In the genomic region with DNA sequence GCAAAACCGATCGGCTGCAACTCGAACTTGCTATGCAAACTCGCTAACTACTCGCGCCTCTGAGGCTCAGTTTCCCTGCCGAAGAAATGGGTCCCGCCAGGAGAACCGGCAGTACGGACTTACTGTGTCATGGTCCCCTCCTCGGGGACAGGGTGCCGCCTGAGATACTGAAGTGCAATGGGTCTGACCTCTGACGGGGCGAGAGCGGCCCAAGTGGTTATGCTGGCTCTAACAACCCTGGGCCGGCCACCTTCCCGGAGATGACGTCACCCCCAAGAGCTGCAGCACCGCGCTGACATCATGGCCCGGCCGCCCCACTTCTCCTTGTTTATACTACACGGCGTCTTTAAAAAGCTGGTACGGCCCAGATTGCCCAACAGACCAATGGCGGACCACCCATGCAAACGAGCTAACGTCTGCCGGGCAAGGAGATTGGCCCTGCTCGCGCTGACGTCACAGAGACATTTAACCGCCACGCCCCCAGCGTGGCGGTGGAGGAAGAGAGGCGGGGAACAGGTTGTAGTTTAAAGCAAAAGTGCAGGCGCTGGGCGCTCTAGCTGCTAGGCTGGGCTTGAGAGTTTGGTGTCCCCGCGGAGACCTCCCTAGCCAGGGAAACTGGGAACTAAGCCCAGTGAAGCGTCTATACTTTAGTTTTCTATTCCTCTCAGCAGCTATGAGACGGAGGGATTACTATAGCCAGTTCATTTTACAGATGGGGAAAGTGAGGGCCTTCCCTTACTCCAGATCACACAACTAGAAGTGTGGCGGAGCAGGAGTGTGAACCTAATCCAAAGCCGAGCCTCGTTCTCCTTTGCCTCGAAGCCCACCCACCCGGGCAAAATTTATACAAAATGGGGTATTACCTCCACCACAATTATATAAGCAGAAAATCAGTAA, we compare ENCODE assay signal across 8 cellular contexts. TPM values are rescaled to one million over a fixed set of nuclear protein-coding genes. Genes with fewer than 3 reads are reported as not detected.
A peak's percentile ranks its signal among the peaks of the same experiment; 100 is the strongest.
DNase-seq lines count a peak whose midpoint lies in the region; ATAC-seq, FAIRE-seq and TF ChIP-seq lines count a peak whose summit lies in the region.

No MANE protein-coding gene starts in this region.

- H2AFZ ChIP-seq in parathyroid adenoma = peak overlapping the region; percentile 92

- H3K4me1 ChIP-seq in adrenal gland (replicated peaks in 1 of 2) (peaks cover 30 to 55% of the 10 kb centered on the region in 2 donors), parathyroid adenoma (peaks cover 38% of the 10 kb centered on the region), transverse colon (peaks cover 32 to 57% (median 51%) of the 10 kb centered on the region in 4 donors)

- peak; percentile 98 for FAIRE-seq in GM12891 (lab: Jason Lieb, UNC)

- 1 to 2% (median 2%) methylated on average over 32 to 48 of the region's 48 CpGs for WGBS in adrenal gland, 4 donors
- 0 to 2% methylated on average over 1 to 48 of the region's 48 CpGs for WGBS in transverse colon (ENCODE audit: low coverage in 1 of 2), 2 donors

- no peak for TF ChIP-seq POLR2A in GM12891 (IDR thresholded peaks at IDR 0.05; ENCODE audit: low read depth, low read length)
- TF ChIP-seq POLR2A in adrenal gland (IDR thresholded peaks at IDR 0.05) = peak in 1 of 2 donors; percentile 83
- TF ChIP-seq POLR2A in transverse colon (IDR thresholded peaks at IDR 0.05) = peak; percentile 79

- H3K4me3 ChIP-seq in adrenal gland (peak overlapping the region; percentile 2 to 88 (median 66)), parathyroid adenoma (ENCODE audit: low read depth, low read length) (peak overlapping the region; percentile 100), transverse colon (peak overlapping the region; percentile 45 to 93 (median 90))

- peak; percentile 79 for DNase-seq in GM12891 (ENCODE audit: insufficient read length, low spot score)
- peak; percentile 87 for DNase-seq in NCI-H1436 treated with DMSO at 0.1 percent for 48 hours (lab: John Stamatoyannopoulos, UW)
- DNase-seq in T follicular helper cell (ENCODE audit: low read depth) = peak; percentile 97
- DNase-seq in adrenal gland = peak; percentile 97 to 100 (median 100)
- peak; percentile 99 for DNase-seq in cardiac septum (ENCODE audit: low spot score)
- peak; percentile 99 for DNase-seq in transverse colon

- H3K4me2 ChIP-seq in parathyroid adenoma (ENCODE audit: low read length) = peak overlapping the region; percentile 99

- peaks cover 14% of the 10 kb centered on the region for H3K79me2 ChIP-seq in parathyroid adenoma

- no peak for TF ChIP-seq EP300 in transverse colon (IDR thresholded peaks at IDR 0.05; ENCODE audit: low read depth)

- ATAC-seq in HG02852 (IDR thresholded peaks at IDR 0.05; ENCODE audit: unreplicated experiment) = peak; percentile 78

- no peaks in the 10 kb centered on the region for H3K9me3 ChIP-seq in adrenal gland (replicated peaks in 1 of 3)
- H3K9me3 ChIP-seq in parathyroid adenoma (ENCODE audit: control insufficient read depth, low read length) = no peaks in the 10 kb centered on the region
- no peaks in the 10 kb centered on the region for H3K9me3 ChIP-seq in transverse colon

- H3K27me3 ChIP-seq in adrenal gland (no peaks in the 10 kb centered on the region), parathyroid adenoma (ENCODE audit: control insufficient read depth, insufficient read depth, low read length) (no peaks in the 10 kb centered on the region), transverse colon (no peaks in the 10 kb centered on the region)

- in situ Hi-C loops in transverse colon (cut with MboI; ENCODE audit: low pct_ligation_motif_present in 1 of 4, low pct_unique_long_range_greater_than_20kb in 1 of 4, low sequenced_read_pairs in 3 of 4) = loop anchor here in 1 of 4 donors (5.0 kb wide), 1 partner anchor 91 kb away; a partner anchor contains a TSS

- peak in 2 of 6 experiments; percentile 14 for TF ChIP-seq CTCF in adrenal gland (IDR thresholded peaks at IDR 0.05)
- TF ChIP-seq CTCF in parathyroid adenoma (IDR thresholded peaks at IDR 0.05) = no peak
- TF ChIP-seq CTCF in transverse colon (IDR thresholded peaks at IDR 0.05) = peak in 1 of 5 experiments; percentile 13

- H3K9ac ChIP-seq in parathyroid adenoma = peak overlapping the region; percentile 85

- intact Hi-C loops in adrenal gland (cut with DNase I) = loop anchor here in 1 of 2 donors (5.0 kb wide), 1 partner anchor 121 kb away; a partner anchor contains a TSS
- intact Hi-C loops in cardiac septum (cut with DNase I) = loop anchor here (2.0 to 5.0 kb wide), 2 partner anchors 121 to 469 kb away; a partner anchor contains a TSS
- intact Hi-C loops in transverse colon (cut with DNase I; ENCODE audit: low total_unique reads) = no loop called here

- H3K36me3 ChIP-seq in adrenal gland (replicated peaks in 1 of 2) (no peaks in the 10 kb centered on the region), parathyroid adenoma (ENCODE audit: control insufficient read depth, insufficient read depth, low read length) (no peaks in the 10 kb centered on the region), transverse colon (no peaks in the 10 kb centered on the region)

- H3K27ac ChIP-seq in adrenal gland (peak overlapping the region; percentile 85 to 98 (median 92)), parathyroid adenoma (peak overlapping the region; percentile 98), transverse colon (peak overlapping the region; percentile 89 to 99 (median 98))

TF ChIP-seq in GM12891, 5 proteins besides CTCF, POLR2A, EP300 and RAD21:
- TF ChIP-seq SPI1 (IDR thresholded peaks at IDR 0.05; ENCODE audit: low read depth, low read length) = 0 out of 2 replicates have a peak, but pooled peaks have one; percentile 24
- TF ChIP-seq POU2F2 (IDR thresholded peaks at IDR 0.05; ENCODE audit: low read depth, low read length) = peak; percentile 89
- TF ChIP-seq PAX5 (IDR thresholded peaks at IDR 0.05; ENCODE audit: insufficient read depth, low read length, severe bottlenecking) = no peak

RNA-seq across cellular contexts. Expression of a gene that starts 0.7 kb away (rescaled TPM):
- 20.9 TPM for polyA plus RNA-seq in GM12891 (2012; ENCODE audit: low read depth, missing spikeins)
- 10 to 100 TPM; 13.5 to 65.7 (median 25.8) TPM for total RNA-seq in adrenal gland
- 10 to 100 TPM in 2 of 3 donors, 1 to 10 TPM in 1; 5.3 to 43.1 (median 16.4) TPM for polyA plus RNA-seq in adrenal gland
- 25.4 TPM for total RNA-seq in cardiac septum
- 10 to 100 TPM; 43.8 to 65.6 (median 54.8) TPM for total RNA-seq in transverse colon

RNA-seq across cellular contexts. Expression of a gene that starts 11.3 kb away (rescaled TPM):
- polyA plus RNA-seq in GM12891 (2012; ENCODE audit: low read depth, missing spikeins) = not detected
- total RNA-seq in adrenal gland = under 1 TPM in 6 of 8 donors, not detected in 2; under 0.01 to 0.39 (median 0.26) TPM
- polyA plus RNA-seq in adrenal gland = under 1 TPM; 0.08 to 0.13 (median 0.10) TPM
- total RNA-seq in cardiac septum = 0.51 TPM
- total RNA-seq in transverse colon = 100 to 1,000 TPM in 2 of 4 donors, 10 to 100 TPM in 2; 15.5 to 257 (median 104) TPM

Comparison
In these comparisons a context has a peak if more than half of its experiments do, and no peak if none do; other contexts are left out.
1. Peak in every context shown above with its lines: DNase-seq, ATAC-seq, H3K4me3 ChIP-seq and H3K27ac ChIP-seq.
2. RNA of a gene that starts 11.3 kb away (total RNA-seq): 15.5 to 257 TPM in transverse colon; 0.51 TPM in cardiac septum (single experiment) and under 0.01 to 0.39 TPM in adrenal gland; every median in the first group is over 10 times any median in the second.